1 cellular context compared by ENCODE assay signal in genomic region chr11:108224908-108225786, GRCh38.
A peak's percentile ranks its signal among the peaks of the same experiment; 100 is the strongest.
TF ChIP-seq lines count a peak whose summit lies in the region.

No MANE protein-coding gene starts in this region.

TF ChIP-seq in K562, 482 proteins besides CTCF, POLR2A, EP300 and RAD21 (continued from another document):
- peak; percentile 31; the same call in 1 of the 2 replicates for TF ChIP-seq ZNF512 (tag; IDR thresholded peaks at IDR 0.05)
- TF ChIP-seq ZNF75A (CRISPR knock-in tag; IDR thresholded peaks at IDR 0.05): no peak
- TF ChIP-seq SMARCE1 (IDR thresholded peaks at IDR 0.05): 0 out of 2 replicates have a peak, but pooled peaks have one; percentile 9
- peak in 1 of 2 experiments; percentile 23; a peak in 1 of 4 replicates for TF ChIP-seq KDM1A (IDR thresholded peaks at IDR 0.05)
- no peak for TF ChIP-seq U2AF2 (optimal IDR thresholded peaks at IDR 0.05; ENCODE audit: low read depth, low read length)
- TF ChIP-seq ASH1L (IDR thresholded peaks at IDR 0.05; ENCODE audit: borderline replicate concordance, low read depth, partially characterized antibody): peak; percentile 18
- TF ChIP-seq CBX2 (IDR thresholded peaks at IDR 0.05; ENCODE audit: insufficient read depth, low read length, poor library complexity, severe bottlenecking): no peak
- TF ChIP-seq JUN (IDR thresholded peaks at IDR 0.05; ENCODE audit: borderline replicate concordance, low read depth, low read length): no peak
- TF ChIP-seq JUN (CRISPR knock-in tag; IDR thresholded peaks at IDR 0.05; ENCODE audit: borderline replicate concordance): no peak
- TF ChIP-seq CREBBP (IDR thresholded peaks at IDR 0.05; ENCODE audit: low read depth, low read length): no peak
- no peak for TF ChIP-seq ZNF780A (CRISPR knock-in tag; IDR thresholded peaks at IDR 0.05)
- TF ChIP-seq BACH1 (tag; IDR thresholded peaks at IDR 0.05): no peak
- no peak for TF ChIP-seq RFX1 (IDR thresholded peaks at IDR 0.05)
- peak; percentile 53 for TF ChIP-seq MAFG (tag; conservative IDR thresholded peaks at IDR 0.05)
- no peak for TF ChIP-seq NR1H2 (CRISPR knock-in tag; IDR thresholded peaks at IDR 0.05)
- no peak for TF ChIP-seq MLLT1 (IDR thresholded peaks at IDR 0.05)
- no peak for TF ChIP-seq CBX3 (IDR thresholded peaks at IDR 0.05; ENCODE audit: borderline replicate concordance in 1 of 2, low read length in 2 of 2)
- peak; percentile 94 for TF ChIP-seq ZNF316 (IDR thresholded peaks at IDR 0.05)
- 0 out of 2 replicates have a peak, but pooled peaks have one; percentile 30 for TF ChIP-seq GABPB1 (CRISPR knock-in tag; IDR thresholded peaks at IDR 0.05)
- TF ChIP-seq ARID3B (CRISPR knock-in tag; IDR thresholded peaks at IDR 0.05; ENCODE audit: borderline replicate concordance): no peak
- TF ChIP-seq ZBTB40 (IDR thresholded peaks at IDR 0.05): 0 out of 2 replicates have a peak, but pooled peaks have one; percentile 20
- TF ChIP-seq ZBTB40 (CRISPR knock-in tag; IDR thresholded peaks at IDR 0.05): no peak
- no peak for TF ChIP-seq TSHZ1 (CRISPR knock-in tag; IDR thresholded peaks at IDR 0.05)
- TF ChIP-seq EGR1 (conservative IDR thresholded peaks at IDR 0.05): peak; percentile 34; the same call in 1 of the 2 replicates
- 0 out of 2 replicates have a peak, but pooled peaks have one; percentile 18 for TF ChIP-seq SMARCA4 (IDR thresholded peaks at IDR 0.05)
- TF ChIP-seq MAFF (IDR thresholded peaks at IDR 0.05; ENCODE audit: low read length): peak; percentile 33
- peak; percentile 82 for TF ChIP-seq C11orf30 (IDR thresholded peaks at IDR 0.05; ENCODE audit: low read depth)
- no peak for TF ChIP-seq TEAD2 (tag; IDR thresholded peaks at IDR 0.05)
- no peak for TF ChIP-seq FIP1L1 (IDR thresholded peaks at IDR 0.05; ENCODE audit: low read depth, low read length, poor library complexity, severe bottlenecking)
- no peak for TF ChIP-seq ZNF217 (CRISPR knock-in tag; IDR thresholded peaks at IDR 0.05)
- 0 out of 2 replicates have a peak, but pooled peaks have one; percentile 22 for TF ChIP-seq CREM (IDR thresholded peaks at IDR 0.05; ENCODE audit: low read depth)
